Comparison of ENCODE assay signal across 23 cellular contexts in the genomic region with DNA sequence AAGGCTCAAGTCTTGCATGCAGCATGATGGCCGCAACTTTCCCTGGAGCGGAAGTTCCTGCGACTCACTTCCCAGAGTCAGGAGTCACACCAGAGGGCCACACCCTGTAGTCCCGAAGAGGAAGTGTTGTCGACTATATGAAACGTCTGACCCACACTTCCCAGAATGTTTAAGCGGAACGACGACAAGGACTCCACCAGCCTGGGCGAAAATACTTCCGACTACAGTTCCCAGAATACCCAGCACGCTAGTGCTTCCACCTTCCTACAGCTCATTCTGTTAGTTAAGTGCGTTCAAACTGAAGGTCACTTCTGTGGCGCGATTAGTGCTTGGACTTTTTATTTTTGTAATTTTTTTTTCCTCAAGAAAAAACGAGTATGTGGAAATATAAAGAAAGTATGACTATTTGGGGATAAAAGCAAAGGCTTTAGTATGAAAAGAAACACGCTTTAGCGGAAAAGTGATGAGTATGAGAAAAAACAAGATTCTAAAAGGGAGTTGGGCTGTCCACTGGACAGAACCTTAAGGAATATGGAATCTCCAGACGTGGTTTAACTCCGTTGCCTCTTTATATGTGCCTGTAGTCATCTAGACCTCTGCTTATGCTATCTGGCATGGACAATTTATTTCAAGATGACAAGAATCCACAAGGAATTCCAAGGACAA. TPM values are rescaled to one million over a fixed set of nuclear protein-coding genes. Genes with fewer than 3 reads are reported as not detected.
"Had no signal": no experiment of that assay in that cellular context is flagged by ENCODE, and none has a peak within 500 bp of the region (broad histone marks: within the 10 kb centered on the region; RNA-seq: fewer than 3 reads in every experiment).

No MANE protein-coding gene starts in this region.

- H3K4me3 ChIP-seq: ascending aorta, body of pancreas had no signal

- H3K27me3 ChIP-seq: ascending aorta, body of pancreas had no signal

- DNase-seq: activated CD4-positive, alpha-beta T cell treated with anti-CD3 and anti-CD28 coated beads for 48 hours; activated CD4-positive, alpha-beta T cell treated with anti-CD3 and anti-CD28 coated beads, Interleukin-2, amount 50 U/mL, for 4 hours; activated CD4-positive, CD25-positive, alpha-beta regulatory T cell treated with anti-CD3 and anti-CD28 coated beads, Interleukin-2, amount 50 U/mL, for 72 hours; activated CD8-positive, alpha-beta T cell treated with anti-CD3 and anti-CD28 coated beads, Interleukin-2, amount 10 ng/mL, durations not matched to agents 7 days and 5 days; activated effector memory CD4-positive, alpha-beta T cell treated with anti-CD3 and anti-CD28 coated beads, Interleukin-2, amount 50 U/mL, for 16 hours; activated naive CD4-positive, alpha-beta T cell treated with Interleukin-2 at 50 U/mL for 16 hours; activated naive CD8-positive, alpha-beta T cell treated with anti-CD3 and anti-CD28 coated beads, Interleukin-2, amount 50 U/mL, for 24 hours; activated T-cell treated with anti-CD3 and anti-CD28 coated beads, Interleukin-2, amount 50 U/mL, for 24 hours; amniotic stem cell; body of pancreas; MM.1S; NCI-H1105; NCI-H1436; NCI-H1694 treated with DMSO at 0.1 percent for 48 hours; NCI-H2029 treated with DMSO at 0.1 percent for 48 hours; NCI-H446 treated with DMSO at 0.1 percent for 48 hours; NCI-H524 treated with DMSO at 0.1 percent for 48 hours; NCI-H774; PC-3; SHP77 treated with DMSO at 0.1 percent for 48 hours had no signal

- H3K36me3 ChIP-seq: ascending aorta had no signal

- H3K9me3 ChIP-seq: body of pancreas had no signal

- H3K27ac ChIP-seq: ascending aorta, body of pancreas had no signal

- ATAC-seq: activated CD8-positive, alpha-beta T cell treated with anti-CD3 and anti-CD28 coated beads, Interleukin-2, amount 10 ng/mL, durations not matched to agents 7 days and 5 days; activated naive CD4-positive, alpha-beta T cell treated with anti-CD3 and anti-CD28 coated beads, Interleukin-2, amount 50 U/mL, for 72 hours; activated naive CD8-positive, alpha-beta T cell treated with anti-CD3 and anti-CD28 coated beads, Interleukin-2, amount 50 U/mL, for 24 hours; body of pancreas; PC-3; WTC11 had no signal

- H3K4me1 ChIP-seq: ascending aorta, body of pancreas had no signal

RNA-seq across cellular contexts. Expression of a gene that starts 15.5 kb away (rescaled TPM):
- total RNA-seq: activated CD8-positive, alpha-beta T cell treated with anti-CD3 and anti-CD28 coated beads, Interleukin-2, amount 10 ng/mL, durations not matched to agents 7 days and 5 days; activated naive CD4-positive, alpha-beta T cell treated with anti-CD3 and anti-CD28 coated beads, Interleukin-2, amount 50 U/mL, for 72 hours had no signal

RNA-seq across cellular contexts. Expression of a gene that starts 29.5 kb away (rescaled TPM):
- total RNA-seq: ascending aorta had no signal
